ENCODE assay signal across 14 cellular contexts in genomic region chr6:12608874-12609273, GRCh38.
DNase-seq lines count a peak whose midpoint lies in the region; ATAC-seq, FAIRE-seq and TF ChIP-seq lines count a peak whose summit lies in the region.
"Had no signal": no experiment of that assay in that cellular context is flagged by ENCODE, and none has a peak within 500 bp of the region (broad histone marks: within the 10 kb centered on the region; RNA-seq: fewer than 3 reads in every experiment).

No MANE protein-coding gene starts in this region.

- H3K27ac ChIP-seq in ACC112 (ENCODE audit: low read depth, low read length) (no peak overlapping the region), pancreas (no peak overlapping the region)
- H3K27ac ChIP-seq: suprapubic skin had no signal

- H3K9me3 ChIP-seq in pancreas, result no peaks in the 10 kb centered on the region
- H3K9me3 ChIP-seq: suprapubic skin had no signal

- H3K27me3 ChIP-seq in ACC112 (ENCODE audit: insufficient read depth, low read length), result 0 out of 2 replicates have a peak, but pooled peaks cover 2% of the 10 kb centered on the region
- H3K27me3 ChIP-seq in pancreas, result no peaks in the 10 kb centered on the region
- H3K27me3 ChIP-seq: suprapubic skin had no signal

- no peak overlapping the region for H3K4me3 Mint-ChIP-seq in activated CD8-positive, alpha-beta T cell treated with anti-CD3 and anti-CD28 coated beads for 36 hours
- no peak overlapping the region for H3K4me3 Mint-ChIP-seq in endothelial cell (ENCODE audit: unreplicated experiment)

- POLR2A ChIA-PET in activated CD8-positive, alpha-beta T cell treated with anti-CD3 and anti-CD28 coated beads for 36 hours (lab: Charles Lee), result no interaction called here

- intact Hi-C loops in pancreas (cut with DNase I), result loop anchor here in 1 of 3 donors (10.0 kb wide), 1 partner anchor 954 kb away; no protein-coding TSS in a partner anchor
- intact Hi-C loops in activated CD8-positive, alpha-beta T cell treated with anti-CD3 and anti-CD28 coated beads for 36 hours (cut with micrococcal nuclease), result loop anchor here (5.0 to 10.0 kb wide), 3 partner anchors 314 to 1022 kb away; partner anchors contain the start of gene EDN1

- no peak for TF ChIP-seq CTCF in pancreas (IDR thresholded peaks at IDR 0.05)
- TF ChIP-seq CTCF in activated CD8-positive, alpha-beta T cell treated with anti-CD3 and anti-CD28 coated beads for 36 hours (IDR thresholded peaks at IDR 0.05), result no peak
- no peak for TF ChIP-seq CTCF in endothelial cell (IDR thresholded peaks at IDR 0.05; ENCODE audit: unreplicated experiment)

- H3K79me2 ChIP-seq in ACC112 (ENCODE audit: control insufficient read depth, insufficient read depth, low read length, unreplicated experiment), result no peaks in the 10 kb centered on the region

- H3K4me1 ChIP-seq in ACC112 (ENCODE audit: control insufficient read depth, insufficient read depth, low read length, unreplicated experiment), result peaks cover 17% of the 10 kb centered on the region
- H3K4me1 ChIP-seq in pancreas, result no peaks in the 10 kb centered on the region

- no peaks in the 10 kb centered on the region for H3K9me3 Mint-ChIP-seq in activated CD8-positive, alpha-beta T cell treated with anti-CD3 and anti-CD28 coated beads for 36 hours
- no peaks in the 10 kb centered on the region for H3K9me3 Mint-ChIP-seq in endothelial cell (ENCODE audit: unreplicated experiment)

- H3K36me3 ChIP-seq in ACC112 (ENCODE audit: insufficient read depth, low read length) (no peaks in the 10 kb centered on the region), pancreas (no peaks in the 10 kb centered on the region)
- H3K36me3 ChIP-seq: suprapubic skin had no signal

- ATAC-seq in HG02759 (IDR thresholded peaks at IDR 0.05; ENCODE audit: unreplicated experiment) (peak; percentile 12), pancreas (no peak)
- ATAC-seq in activated CD8-positive, alpha-beta T cell treated with anti-CD3 and anti-CD28 coated beads for 36 hours, result no peak
- ATAC-seq: left cardiac atrium had no signal

- peak overlapping the region; percentile 12 for H2AFZ ChIP-seq in ACC112 (ENCODE audit: low read length, unreplicated experiment)

- FAIRE-seq in GM19239 (lab: Jason Lieb, UNC) (peak; percentile 94), pancreas (lab: Jason Lieb, UNC) (no peak)
- FAIRE-seq: A204.1 had no signal

- CTCF ChIA-PET in activated CD8-positive, alpha-beta T cell treated with anti-CD3 and anti-CD28 coated beads for 36 hours (lab: Charles Lee), result interaction anchor here (1.3 kb wide), 1 partner anchor 953 kb away, joined by 4 read pairs; no protein-coding TSS in a partner anchor

- H3K36me3 Mint-ChIP-seq in activated CD8-positive, alpha-beta T cell treated with anti-CD3 and anti-CD28 coated beads for 36 hours (ENCODE audit: low read depth), result no peaks in the 10 kb centered on the region
- no peaks in the 10 kb centered on the region for H3K36me3 Mint-ChIP-seq in endothelial cell (ENCODE audit: low read depth, unreplicated experiment)

- H3K4me1 Mint-ChIP-seq in activated CD8-positive, alpha-beta T cell treated with anti-CD3 and anti-CD28 coated beads for 36 hours (ENCODE audit: low read depth), result no peaks in the 10 kb centered on the region
- H3K4me1 Mint-ChIP-seq in endothelial cell (ENCODE audit: unreplicated experiment), result peaks cover 9% of the 10 kb centered on the region

- DNase-seq in GM19239 (ENCODE audit: insufficient read length, low spot score) (no peak), M059J (ENCODE audit: low read depth) (peak; percentile 34), NCI-H524 treated with DMSO at 0.1 percent for 48 hours (lab: John Stamatoyannopoulos, UW) (no peak), pancreas (no peak), endothelial cell (ENCODE audit: low spot score) (no peak)
- no peak for DNase-seq in activated CD8-positive, alpha-beta T cell treated with anti-CD3 and anti-CD28 coated beads for 36 hours
- DNase-seq: activated effector memory CD4-positive, alpha-beta T cell treated with anti-CD3 and anti-CD28 coated beads, Interleukin-2, amount 50 U/mL, for 16 hours; cerebellar nuclear complex; left cardiac atrium; stimulated activated CD4-positive, alpha-beta T cell treated with anti-CD3 and anti-CD28 coated beads, Interleukin-4, amount 100 ng/mL, for 1 hour had no signal

- 71 to 75% methylated on average over 3 of the region's 3 CpGs for WGBS in pancreas, 2 donors

- H3K4me3 ChIP-seq in ACC112 (ENCODE audit: low read depth, low read length), result no peak overlapping the region
- H3K4me3 ChIP-seq in pancreas, result no peak overlapping the region
- H3K4me3 ChIP-seq: suprapubic skin had no signal

- no peak overlapping the region for H3K27ac Mint-ChIP-seq in activated CD8-positive, alpha-beta T cell treated with anti-CD3 and anti-CD28 coated beads for 36 hours
- H3K27ac Mint-ChIP-seq in endothelial cell (ENCODE audit: unreplicated experiment), result no peak overlapping the region

- peaks cover 11% of the 10 kb centered on the region for H3K27me3 Mint-ChIP-seq in activated CD8-positive, alpha-beta T cell treated with anti-CD3 and anti-CD28 coated beads for 36 hours
- H3K27me3 Mint-ChIP-seq in endothelial cell (ENCODE audit: unreplicated experiment), result no peaks in the 10 kb centered on the region
